8 cellular contexts compared by ENCODE assay signal in genomic region chr1:43990271-43991199, GRCh38. TPM values are rescaled to one million over a fixed set of nuclear protein-coding genes. Genes with fewer than 3 reads are reported as not detected.
DNase-seq lines count a peak whose midpoint lies in the region; ATAC-seq and TF ChIP-seq lines count a peak whose summit lies in the region.

No MANE protein-coding gene starts in this region.

- peak overlapping the region; percentile 92 to 95 for H3K27ac Mint-ChIP-seq in effector memory CD8-positive, alpha-beta T cell

- H3K36me3 Mint-ChIP-seq in effector memory CD8-positive, alpha-beta T cell (ENCODE audit: insufficient read depth), result peaks cover 6% of the 10 kb centered on the region

- no peak overlapping the region for H2AFZ ChIP-seq in neural cell (ENCODE audit: low read depth, low read length)

- no peaks in the 10 kb centered on the region for H4K20me1 ChIP-seq in neural cell (ENCODE audit: insufficient read depth)

- H3K9me3 Mint-ChIP-seq in effector memory CD8-positive, alpha-beta T cell, result no peaks in the 10 kb centered on the region

- no peaks in the 10 kb centered on the region for H3K9me2 ChIP-seq in neural cell (ENCODE audit: insufficient read depth, low read length)

- H3K36me3 ChIP-seq in neural cell (ENCODE audit: insufficient read depth, low read length), result no peaks in the 10 kb centered on the region

- H3K27me3 ChIP-seq in neural cell (ENCODE audit: insufficient read depth, low read depth, low read length), result no peaks in the 10 kb centered on the region

- no peak for ATAC-seq in effector memory CD8-positive, alpha-beta T cell (replicated peaks)
- no peak for ATAC-seq in HG03439 (IDR thresholded peaks at IDR 0.05; ENCODE audit: unreplicated experiment)

- no peaks in the 10 kb centered on the region for H3K79me2 ChIP-seq in neural cell (replicated peaks; ENCODE audit: insufficient read depth, low read length)

- peak overlapping the region; percentile 94 to 96 for H3K4me3 Mint-ChIP-seq in effector memory CD8-positive, alpha-beta T cell

- H3F3A ChIP-seq in neural cell (ENCODE audit: insufficient read depth, low read length, poor library complexity, severe bottlenecking), result no peaks in the 10 kb centered on the region

- no peak for TF ChIP-seq EP300 in neural cell (conservative IDR thresholded peaks at IDR 0.05; ENCODE audit: poor library complexity, severe bottlenecking)

- TF ChIP-seq RAD21 in neural cell (conservative IDR thresholded peaks at IDR 0.05), result no peak

- DNase-seq in COLO668 (lab: John Stamatoyannopoulos, UW; ENCODE audit: unreplicated experiment) (peak; percentile 59), NCI-H510A treated with DMSO at 0.1 percent for 48 hours (lab: John Stamatoyannopoulos, UW) (peak; percentile 95), hippocampal formation (lab: John Stamatoyannopoulos, UW) (no peak), erythroblast (lab: John Stamatoyannopoulos, UW) (no peak)
- DNase-seq in effector memory CD8-positive, alpha-beta T cell, result no peak
- no peak for DNase-seq in activated naive CD4-positive, alpha-beta T cell treated with Interleukin-2 at 50 U/mL for 16 hours

- no peak overlapping the region for H3K4me2 ChIP-seq in neural cell (ENCODE audit: low read length)

- no peak overlapping the region for H3K27ac ChIP-seq in neural cell (ENCODE audit: low read length)

- no peak overlapping the region for H3K9ac ChIP-seq in neural cell (ENCODE audit: low read length)

- TF ChIP-seq POLR2A in erythroblast (IDR thresholded peaks at IDR 0.05; ENCODE audit: low read length), result no peak

- H3K4me1 Mint-ChIP-seq in effector memory CD8-positive, alpha-beta T cell (ENCODE audit: low read depth in 2 of 2), result peaks cover 8 to 14% of the 10 kb centered on the region in 2 donors

- peak overlapping the region; percentile 91 for H3K4me3 ChIP-seq in neural cell (ENCODE audit: low read length)

- H3K27me3 Mint-ChIP-seq in effector memory CD8-positive, alpha-beta T cell, result no peaks in the 10 kb centered on the region

- no peak for TF ChIP-seq CTCF in neural cell (IDR thresholded peaks at IDR 0.05; ENCODE audit: poor library complexity, severe bottlenecking)

- H3K9me3 ChIP-seq in neural cell (ENCODE audit: low read length), result no peaks in the 10 kb centered on the region

TF ChIP-seq in neural cell, 6 proteins besides CTCF, POLR2A, EP300 and RAD21:
- TF ChIP-seq MXI1 (conservative IDR thresholded peaks at IDR 0.05; ENCODE audit: poor library complexity, severe bottlenecking), result no peak
- no peak for TF ChIP-seq POLR2AphosphoS5 (IDR thresholded peaks at IDR 0.05)
- no peak for TF ChIP-seq SMC3 (conservative IDR thresholded peaks at IDR 0.05; ENCODE audit: poor library complexity)
- no peak for TF ChIP-seq EZH2 (IDR thresholded peaks at IDR 0.05; ENCODE audit: borderline replicate concordance, insufficient read depth, low read length, poor library complexity, severe bottlenecking)
- TF ChIP-seq REST (IDR thresholded peaks at IDR 0.05; ENCODE audit: borderline replicate concordance), result no peak

RNA-seq across cellular contexts. Expression of gene CCDC24, which starts 0.9 kb away (rescaled TPM):
- 16.3 and 16.5 TPM in 2 replicates for polyA plus RNA-seq in neural cell
- polyA minus RNA-seq in neural cell, result 3.2 and 4.2 TPM in 2 replicates

RNA-seq across cellular contexts. Expression of gene B4GALT2, which starts 11.5 kb away (rescaled TPM):
- polyA plus RNA-seq in neural cell, result 129 and 147 TPM in 2 replicates
- polyA minus RNA-seq in neural cell, result 117 and 141 TPM in 2 replicates

RNA-seq across cellular contexts. Expression of gene ATP6V0B, which starts 15.8 kb away (rescaled TPM):
- 580 and 705 TPM in 2 replicates for polyA plus RNA-seq in neural cell
- 239 and 250 TPM in 2 replicates for polyA minus RNA-seq in neural cell

RNA-seq across cellular contexts. Expression of gene DPH2, which starts 20.7 kb away (rescaled TPM):
- polyA plus RNA-seq in neural cell, result 26.0 and 29.2 TPM in 2 replicates
- polyA minus RNA-seq in neural cell, result 13.1 and 16.3 TPM in 2 replicates

RNA-seq across cellular contexts. Expression of gene SLC6A9, which starts 40.7 kb away (rescaled TPM):
- 1.3 and 1.6 TPM in 2 replicates for polyA plus RNA-seq in neural cell
- polyA minus RNA-seq in neural cell, result 3.4 and 4.1 TPM in 2 replicates

Comparison
In these comparisons a context has a peak if more than half of its experiments do, and no peak if none do; other contexts are left out.
1. DNase-seq: peak in COLO668 (single experiment) and NCI-H510A treated with DMSO at 0.1 percent for 48 hours (single experiment); none in effector memory CD8-positive, alpha-beta T cell (0 of 3), hippocampal formation (0 of 2), erythroblast (0 of 2) and activated naive CD4-positive, alpha-beta T cell treated with Interleukin-2 at 50 U/mL for 16 hours (single experiment).